ENCODE assay signal across 26 cellular contexts in genomic region chr10:86357041-86357440, GRCh38. TPM values are rescaled to one million over a fixed set of nuclear protein-coding genes. Genes with fewer than 3 reads are reported as not detected.
DNase-seq lines count a peak whose midpoint lies in the region; ATAC-seq and TF ChIP-seq lines count a peak whose summit lies in the region.
"Had no signal": no experiment of that assay in that cellular context is flagged by ENCODE, and none has a peak within 500 bp of the region (broad histone marks: within the 10 kb centered on the region; RNA-seq: fewer than 3 reads in every experiment).

No MANE protein-coding gene starts in this region.

- H3K36me3 Mint-ChIP-seq in dendritic cell treated with granulocyte-macrophage colony-stimulating factor and Interleukin-4, amounts not matched to agents 40 ng/mL and 50 ng/mL, for 4 days (ENCODE audit: low read depth), result no peaks in the 10 kb centered on the region
- H3K36me3 Mint-ChIP-seq: activated CD8-positive, alpha-beta memory T cell treated with anti-CD3 and anti-CD28 coated beads, Interleukin-2, amount 10 ng/mL, durations not matched to agents 7 days and 5 days; activated naive CD4-positive, alpha-beta T cell treated with anti-CD3 and anti-CD28 coated beads, Interleukin-2, amount 50 U/mL, for 24 hours; naive thymus-derived CD8-positive, alpha-beta T cell; stimulated activated naive B cell treated with anti-CD40 and anti-IgM and Interleukin-4, amounts not matched to agents 10 μg/mL and 1 μg/mL and 100 μg/mL, for 72 hours had no signal

- DNase-seq in DMS 273 (lab: John Stamatoyannopoulos, UW; ENCODE audit: unreplicated experiment) (peak; percentile 7), DMS 273 treated with DMSO at 0.1 percent for 48 hours (lab: John Stamatoyannopoulos, UW) (no peak), left lung (peak in 1 of 2 donors; percentile 32), upper lobe of right lung (peak; percentile 53), NCI-H345 (lab: John Stamatoyannopoulos, UW) (no peak), NAMALWA (ENCODE audit: low spot score) (no peak)
- DNase-seq: activated CD4-positive, alpha-beta T cell treated with anti-CD3 and anti-CD28 coated beads, Interleukin-2, amount 50 U/mL, for 1 hour; activated CD8-positive, alpha-beta memory T cell treated with anti-CD3 and anti-CD28 coated beads, Interleukin-2, amount 10 ng/mL, durations not matched to agents 7 days and 5 days; DMS79; GF-D8; GOT3; MM.1S; NCI-H1694 treated with DMSO at 0.1 percent for 48 hours; NCI-H2171 treated with DMSO at 0.1 percent for 48 hours; NCI-H526; retina; stimulated activated CD4-positive, alpha-beta T cell treated with anti-CD3 and anti-CD28 coated beads, Interleukin-4, amount 100 ng/mL, for 24 hours; stimulated activated naive B cell treated with anti-CD40 and anti-IgM and Interleukin-4, amounts not matched to agents 10 μg/mL and 1 μg/mL and 100 μg/mL, for 72 hours had no signal

- ATAC-seq in left lung (peak; percentile 30), upper lobe of right lung (peak; percentile 29), HG03521 (IDR thresholded peaks at IDR 0.05; ENCODE audit: unreplicated experiment) (no peak)
- ATAC-seq: activated CD8-positive, alpha-beta memory T cell treated with anti-CD3 and anti-CD28 coated beads, Interleukin-2, amount 10 ng/mL, durations not matched to agents 7 days and 5 days; K562; naive thymus-derived CD8-positive, alpha-beta T cell; stimulated activated naive B cell treated with anti-CD40 and anti-IgM and Interleukin-4, amounts not matched to agents 10 μg/mL and 1 μg/mL and 100 μg/mL, for 72 hours had no signal

- H3K4me3 ChIP-seq in left lung (no peak overlapping the region), upper lobe of right lung (no peak overlapping the region)
- H3K4me3 ChIP-seq: K562 had no signal

- peaks cover 68% of the 10 kb centered on the region for H3K4me1 Mint-ChIP-seq in dendritic cell treated with granulocyte-macrophage colony-stimulating factor and Interleukin-4, amounts not matched to agents 40 ng/mL and 50 ng/mL, for 4 days (ENCODE audit: low read depth)
- H3K4me1 Mint-ChIP-seq: activated CD8-positive, alpha-beta memory T cell treated with anti-CD3 and anti-CD28 coated beads, Interleukin-2, amount 10 ng/mL, durations not matched to agents 7 days and 5 days; activated naive CD4-positive, alpha-beta T cell treated with anti-CD3 and anti-CD28 coated beads, Interleukin-2, amount 50 U/mL, for 24 hours had no signal

- H3K27me3 Mint-ChIP-seq in dendritic cell treated with granulocyte-macrophage colony-stimulating factor and Interleukin-4, amounts not matched to agents 40 ng/mL and 50 ng/mL, for 4 days, result peaks cover 19% of the 10 kb centered on the region

- no peaks in the 10 kb centered on the region for H3K9me3 Mint-ChIP-seq in dendritic cell treated with granulocyte-macrophage colony-stimulating factor and Interleukin-4, amounts not matched to agents 40 ng/mL and 50 ng/mL, for 4 days
- H3K9me3 Mint-ChIP-seq: activated naive CD4-positive, alpha-beta T cell treated with anti-CD3 and anti-CD28 coated beads, Interleukin-2, amount 50 U/mL, for 24 hours; activated T-helper 1 cell treated with anti-CD3 and anti-CD28 coated beads, Interleukin-12 subunit alpha, Interleukin-12 subunit beta, Interleukin-2, Interleukin-4 antibody, amounts not matched to agents 30 ng/mL and 10 ng/mL and 1 ng/mL, durations not matched to agents 14 hours and 24 hours and 36 hours; T-helper 2 cell treated with Interferon-gamma antibody and Interleukin-4, amounts not matched to agents 5 μg/mL and 100 μg/mL, for 36 hours had no signal

- H3K27ac ChIP-seq in left lung (no peak overlapping the region), upper lobe of right lung (no peak overlapping the region)
- H3K27ac ChIP-seq: 22Rv1 had no signal

- H3K27me3 ChIP-seq in left lung, result peaks cover 0 to 6% of the 10 kb centered on the region in 2 donors
- H3K27me3 ChIP-seq in upper lobe of right lung, result no peaks in the 10 kb centered on the region

- peak overlapping the region; percentile 84 for H3K27ac Mint-ChIP-seq in dendritic cell treated with granulocyte-macrophage colony-stimulating factor and Interleukin-4, amounts not matched to agents 40 ng/mL and 50 ng/mL, for 4 days
- H3K27ac Mint-ChIP-seq: activated CD8-positive, alpha-beta memory T cell treated with anti-CD3 and anti-CD28 coated beads, Interleukin-2, amount 10 ng/mL, durations not matched to agents 7 days and 5 days; activated naive CD4-positive, alpha-beta T cell treated with anti-CD3 and anti-CD28 coated beads, Interleukin-2, amount 50 U/mL, for 24 hours; activated T-helper 1 cell treated with anti-CD3 and anti-CD28 coated beads, Interleukin-12 subunit alpha, Interleukin-12 subunit beta, Interleukin-2, Interleukin-4 antibody, amounts not matched to agents 30 ng/mL and 10 ng/mL and 1 ng/mL, durations not matched to agents 14 hours and 24 hours and 36 hours; naive thymus-derived CD8-positive, alpha-beta T cell; stimulated activated naive B cell treated with anti-CD40 and anti-IgM and Interleukin-4, amounts not matched to agents 10 μg/mL and 1 μg/mL and 100 μg/mL, for 72 hours; T-helper 2 cell treated with Interferon-gamma antibody and Interleukin-4, amounts not matched to agents 5 μg/mL and 100 μg/mL, for 36 hours had no signal

- intact Hi-C loops in dendritic cell treated with granulocyte-macrophage colony-stimulating factor and Interleukin-4, amounts not matched to agents 40 ng/mL and 50 ng/mL, for 4 days (cut with micrococcal nuclease), result no loop called here
- intact Hi-C loops in left lung (cut with DNase I) (no loop called here), upper lobe of right lung (cut with DNase I) (no loop called here)

- H3K36me3 ChIP-seq in left lung (no peaks in the 10 kb centered on the region), upper lobe of right lung (no peaks in the 10 kb centered on the region)

- H3K4me1 ChIP-seq in left lung (peaks cover 0 to 23% of the 10 kb centered on the region in 2 donors), upper lobe of right lung (no peaks in the 10 kb centered on the region)

- no peak overlapping the region for H3K4me3 Mint-ChIP-seq in dendritic cell treated with granulocyte-macrophage colony-stimulating factor and Interleukin-4, amounts not matched to agents 40 ng/mL and 50 ng/mL, for 4 days
- H3K4me3 Mint-ChIP-seq: activated CD8-positive, alpha-beta memory T cell treated with anti-CD3 and anti-CD28 coated beads, Interleukin-2, amount 10 ng/mL, durations not matched to agents 7 days and 5 days; activated naive CD4-positive, alpha-beta T cell treated with anti-CD3 and anti-CD28 coated beads, Interleukin-2, amount 50 U/mL, for 24 hours; activated T-helper 1 cell treated with anti-CD3 and anti-CD28 coated beads, Interleukin-12 subunit alpha, Interleukin-12 subunit beta, Interleukin-2, Interleukin-4 antibody, amounts not matched to agents 30 ng/mL and 10 ng/mL and 1 ng/mL, durations not matched to agents 14 hours and 24 hours and 36 hours; naive thymus-derived CD8-positive, alpha-beta T cell; stimulated activated naive B cell treated with anti-CD40 and anti-IgM and Interleukin-4, amounts not matched to agents 10 μg/mL and 1 μg/mL and 100 μg/mL, for 72 hours; T-helper 2 cell treated with Interferon-gamma antibody and Interleukin-4, amounts not matched to agents 5 μg/mL and 100 μg/mL, for 36 hours had no signal

- no peak for TF ChIP-seq CTCF in left lung (IDR thresholded peaks at IDR 0.05)
- no peak for TF ChIP-seq CTCF in upper lobe of right lung (IDR thresholded peaks at IDR 0.05)

- H3K9me3 ChIP-seq in left lung (no peaks in the 10 kb centered on the region), upper lobe of right lung (no peaks in the 10 kb centered on the region)

RNA-seq across cellular contexts. Expression of gene GRID1, which starts 9.6 kb away (rescaled TPM):
- total RNA-seq in left lung (1 to 10 TPM; 1.1 to 2.6 TPM), upper lobe of right lung (3.0 TPM)
- total RNA-seq: activated CD8-positive, alpha-beta memory T cell treated with anti-CD3 and anti-CD28 coated beads, Interleukin-2, amount 10 ng/mL, durations not matched to agents 7 days and 5 days; activated T-helper 1 cell treated with anti-CD3 and anti-CD28 coated beads, Interleukin-12 subunit alpha, Interleukin-12 subunit beta, Interleukin-2, Interleukin-4 antibody, amounts not matched to agents 30 ng/mL and 10 ng/mL and 1 ng/mL, durations not matched to agents 14 hours and 24 hours and 36 hours; naive thymus-derived CD8-positive, alpha-beta T cell had no signal

Comparison
In these comparisons a context has a peak if more than half of its experiments do, and no peak if none do; other contexts are left out.
1. DNase-seq: peak in DMS 273 (single experiment) and upper lobe of right lung (single experiment); none in DMS 273 treated with DMSO at 0.1 percent for 48 hours (single experiment), NCI-H345 (single experiment) and NAMALWA (single experiment).